ENCODE assay signal across 1 cellular context in the genomic region with DNA sequence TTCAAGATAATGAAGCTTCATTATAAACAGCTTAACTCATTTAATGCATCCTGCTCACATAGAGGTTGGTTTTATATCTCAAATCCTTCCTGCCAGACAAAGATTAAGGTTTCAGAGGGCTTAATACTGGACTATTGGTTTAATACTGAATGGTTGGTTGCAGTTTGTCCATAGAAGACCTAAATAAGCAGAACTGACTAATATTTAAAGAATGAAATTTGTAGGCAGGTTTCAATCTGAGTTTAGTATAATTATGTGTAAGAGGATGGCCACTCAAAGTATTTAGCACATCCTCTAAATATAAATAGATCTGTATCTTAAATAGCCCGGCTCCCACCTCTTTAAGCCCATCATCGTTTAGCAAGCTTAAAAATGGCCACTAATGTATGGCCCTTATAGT.
TF ChIP-seq lines count a peak whose summit lies in the region.

No MANE protein-coding gene starts in this region.

TF ChIP-seq in WTC11, 78 proteins besides CTCF, POLR2A, EP300 and RAD21 (continued from another document):
- TF ChIP-seq, protein P1, sequence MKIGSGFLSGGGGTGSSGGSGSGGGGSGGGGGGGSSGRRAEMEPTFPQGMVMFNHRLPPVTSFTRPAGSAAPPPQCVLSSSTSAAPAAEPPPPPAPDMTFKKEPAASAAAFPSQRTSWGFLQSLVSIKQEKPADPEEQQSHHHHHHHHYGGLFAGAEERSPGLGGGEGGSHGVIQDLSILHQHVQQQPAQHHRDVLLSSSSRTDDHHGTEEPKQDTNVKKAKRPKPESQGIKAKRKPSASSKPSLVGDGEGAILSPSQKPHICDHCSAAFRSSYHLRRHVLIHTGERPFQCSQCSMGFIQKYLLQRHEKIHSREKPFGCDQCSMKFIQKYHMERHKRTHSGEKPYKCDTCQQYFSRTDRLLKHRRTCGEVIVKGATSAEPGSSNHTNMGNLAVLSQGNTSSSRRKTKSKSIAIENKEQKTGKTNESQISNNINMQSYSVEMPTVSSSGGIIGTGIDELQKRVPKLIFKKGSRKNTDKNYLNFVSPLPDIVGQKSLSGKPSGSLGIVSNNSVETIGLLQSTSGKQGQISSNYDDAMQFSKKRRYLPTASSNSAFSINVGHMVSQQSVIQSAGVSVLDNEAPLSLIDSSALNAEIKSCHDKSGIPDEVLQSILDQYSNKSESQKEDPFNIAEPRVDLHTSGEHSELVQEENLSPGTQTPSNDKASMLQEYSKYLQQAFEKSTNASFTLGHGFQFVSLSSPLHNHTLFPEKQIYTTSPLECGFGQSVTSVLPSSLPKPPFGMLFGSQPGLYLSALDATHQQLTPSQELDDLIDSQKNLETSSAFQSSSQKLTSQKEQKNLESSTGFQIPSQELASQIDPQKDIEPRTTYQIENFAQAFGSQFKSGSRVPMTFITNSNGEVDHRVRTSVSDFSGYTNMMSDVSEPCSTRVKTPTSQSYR (CRISPR knock-in tag; IDR thresholded peaks at IDR 0.05), result no peak
- TF ChIP-seq, protein P2, sequence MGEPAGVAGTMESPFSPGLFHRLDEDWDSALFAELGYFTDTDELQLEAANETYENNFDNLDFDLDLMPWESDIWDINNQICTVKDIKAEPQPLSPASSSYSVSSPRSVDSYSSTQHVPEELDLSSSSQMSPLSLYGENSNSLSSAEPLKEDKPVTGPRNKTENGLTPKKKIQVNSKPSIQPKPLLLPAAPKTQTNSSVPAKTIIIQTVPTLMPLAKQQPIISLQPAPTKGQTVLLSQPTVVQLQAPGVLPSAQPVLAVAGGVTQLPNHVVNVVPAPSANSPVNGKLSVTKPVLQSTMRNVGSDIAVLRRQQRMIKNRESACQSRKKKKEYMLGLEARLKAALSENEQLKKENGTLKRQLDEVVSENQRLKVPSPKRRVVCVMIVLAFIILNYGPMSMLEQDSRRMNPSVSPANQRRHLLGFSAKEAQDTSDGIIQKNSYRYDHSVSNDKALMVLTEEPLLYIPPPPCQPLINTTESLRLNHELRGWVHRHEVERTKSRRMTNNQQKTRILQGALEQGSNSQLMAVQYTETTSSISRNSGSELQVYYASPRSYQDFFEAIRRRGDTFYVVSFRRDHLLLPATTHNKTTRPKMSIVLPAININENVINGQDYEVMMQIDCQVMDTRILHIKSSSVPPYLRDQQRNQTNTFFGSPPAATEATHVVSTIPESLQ (CRISPR knock-in tag; IDR thresholded peaks at IDR 0.05), result no peak
- TF ChIP-seq, protein P3, sequence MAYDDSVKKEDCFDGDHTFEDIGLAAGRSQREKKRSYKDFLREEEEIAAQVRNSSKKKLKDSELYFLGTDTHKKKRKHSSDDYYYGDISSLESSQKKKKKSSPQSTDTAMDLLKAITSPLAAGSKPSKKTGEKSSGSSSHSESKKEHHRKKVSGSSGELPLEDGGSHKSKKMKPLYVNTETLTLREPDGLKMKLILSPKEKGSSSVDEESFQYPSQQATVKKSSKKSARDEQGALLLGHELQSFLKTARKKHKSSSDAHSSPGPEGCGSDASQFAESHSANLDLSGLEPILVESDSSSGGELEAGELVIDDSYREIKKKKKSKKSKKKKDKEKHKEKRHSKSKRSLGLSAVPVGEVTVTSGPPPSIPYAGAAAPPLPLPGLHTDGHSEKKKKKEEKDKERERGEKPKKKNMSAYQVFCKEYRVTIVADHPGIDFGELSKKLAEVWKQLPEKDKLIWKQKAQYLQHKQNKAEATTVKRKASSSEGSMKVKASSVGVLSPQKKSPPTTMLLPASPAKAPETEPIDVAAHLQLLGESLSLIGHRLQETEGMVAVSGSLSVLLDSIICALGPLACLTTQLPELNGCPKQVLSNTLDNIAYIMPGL (CRISPR knock-in tag; IDR thresholded peaks at IDR 0.05), result no peak
- TF ChIP-seq ZNF219 (CRISPR knock-in tag; IDR thresholded peaks at IDR 0.05; ENCODE audit: borderline replicate concordance) (no peak), OVOL2 (CRISPR knock-in tag; IDR thresholded peaks at IDR 0.05; ENCODE audit: borderline replicate concordance) (no peak), SOX15 (CRISPR knock-in tag; IDR thresholded peaks at IDR 0.05) (no peak)
- TF ChIP-seq, protein P4, sequence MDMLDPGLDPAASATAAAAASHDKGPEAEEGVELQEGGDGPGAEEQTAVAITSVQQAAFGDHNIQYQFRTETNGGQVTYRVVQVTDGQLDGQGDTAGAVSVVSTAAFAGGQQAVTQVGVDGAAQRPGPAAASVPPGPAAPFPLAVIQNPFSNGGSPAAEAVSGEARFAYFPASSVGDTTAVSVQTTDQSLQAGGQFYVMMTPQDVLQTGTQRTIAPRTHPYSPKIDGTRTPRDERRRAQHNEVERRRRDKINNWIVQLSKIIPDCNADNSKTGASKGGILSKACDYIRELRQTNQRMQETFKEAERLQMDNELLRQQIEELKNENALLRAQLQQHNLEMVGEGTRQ (CRISPR knock-in tag; IDR thresholded peaks at IDR 0.05), result no peak
